ENCODE assay signal across 25 cellular contexts in genomic region chr12:65643171-65643570, GRCh38.
"Had no signal": no experiment of that assay in that cellular context is flagged by ENCODE, and none has a peak within 500 bp of the region (broad histone marks: within the 10 kb centered on the region; RNA-seq: fewer than 3 reads in every experiment).

No MANE protein-coding gene starts in this region.

- H3K36me3 ChIP-seq: colonic mucosa, left ventricle myocardium inferior, prostate gland, right atrium auricular region, tibial artery had no signal

- H2AFZ ChIP-seq: hepatocyte had no signal

- ATAC-seq: activated CD8-positive, alpha-beta T cell treated with anti-CD3 and anti-CD28 coated beads, Interleukin-2, amount 10 ng/mL, durations not matched to agents 7 days and 5 days; natural killer cell; stimulated activated naive CD8-positive, alpha-beta T cell treated with anti-CD3 and anti-CD28 coated beads, Interleukin-15, amount 100 ng/mL, for 72 hours had no signal

- DNase-seq: activated CD4-positive, alpha-beta T cell treated with anti-CD3 and anti-CD28 coated beads, Interleukin-2, amount 10 ng/mL, durations not matched to agents 24 days and 14 days; activated CD4-positive, CD25-positive, alpha-beta regulatory T cell; activated CD8-positive, alpha-beta T cell treated with anti-CD3 and anti-CD28 coated beads, Interleukin-2, amount 10 ng/mL, durations not matched to agents 7 days and 5 days; activated gamma-delta T cell treated with Interleukin-2 at 50 U/mL for 16 hours; anterior cingulate cortex; colonic mucosa; endodermal cell; glutamatergic neuron; immature natural killer cell; kidney glomerular epithelial cell; left ventricle myocardium inferior; midbrain; natural killer cell; stimulated activated CD4-positive, alpha-beta T cell treated with anti-CD3 and anti-CD28 coated beads, Interleukin-12 subunit alpha, Interleukin-12 subunit beta, amount 100 ng/mL, for 4 hours; stimulated activated CD4-positive, alpha-beta T cell treated with anti-CD3 and anti-CD28 coated beads, Interleukin-4, amount 100 ng/mL, for 4 hours; stimulated activated naive CD8-positive, alpha-beta T cell treated with anti-CD3 and anti-CD28 coated beads, Interleukin-15, amount 100 ng/mL, for 72 hours; T-helper 2 cell; tibial artery had no signal

- H3K9me3 ChIP-seq: colonic mucosa, left ventricle myocardium inferior, prostate gland, right atrium auricular region, tibial artery had no signal

- H3K9me3 Mint-ChIP-seq: activated naive CD4-positive, alpha-beta T cell treated with anti-CD3 and anti-CD28 coated beads, Interleukin-2, amount 50 U/mL, for 24 hours; activated T-helper 1 cell treated with anti-CD3 and anti-CD28 coated beads, Interleukin-12 subunit alpha, Interleukin-12 subunit beta, Interleukin-2, Interleukin-4 antibody, amounts not matched to agents 30 ng/mL and 10 ng/mL and 1 ng/mL, durations not matched to agents 14 hours and 24 hours and 36 hours; brain; endodermal cell; immature natural killer cell; natural killer cell had no signal

- H3K4me3 Mint-ChIP-seq: activated CD4-positive, alpha-beta T cell treated with anti-CD3 and anti-CD28 coated beads, Interleukin-2, amount 10 ng/mL, durations not matched to agents 24 days and 14 days; activated CD8-positive, alpha-beta T cell treated with anti-CD3 and anti-CD28 coated beads, Interleukin-2, amount 10 ng/mL, durations not matched to agents 7 days and 5 days; activated naive CD4-positive, alpha-beta T cell treated with anti-CD3 and anti-CD28 coated beads, Interleukin-2, amount 50 U/mL, for 24 hours; activated T-helper 1 cell treated with anti-CD3 and anti-CD28 coated beads, Interleukin-12 subunit alpha, Interleukin-12 subunit beta, Interleukin-2, Interleukin-4 antibody, amounts not matched to agents 30 ng/mL and 10 ng/mL and 1 ng/mL, durations not matched to agents 14 hours and 24 hours and 36 hours; brain; endodermal cell; immature natural killer cell; natural killer cell; stimulated activated naive CD8-positive, alpha-beta T cell treated with anti-CD3 and anti-CD28 coated beads, Interleukin-15, amount 100 ng/mL, for 72 hours had no signal

- FAIRE-seq: frontal cortex had no signal

- H3K27me3 Mint-ChIP-seq: activated naive CD4-positive, alpha-beta T cell treated with anti-CD3 and anti-CD28 coated beads, Interleukin-2, amount 50 U/mL, for 24 hours had no signal

- H3K4me3 ChIP-seq: colonic mucosa, hepatocyte, left ventricle myocardium inferior, prostate gland, right atrium auricular region, tibial artery had no signal

- H3K36me3 Mint-ChIP-seq: activated naive CD4-positive, alpha-beta T cell treated with anti-CD3 and anti-CD28 coated beads, Interleukin-2, amount 50 U/mL, for 24 hours; brain; immature natural killer cell; natural killer cell had no signal

- H3K79me2 ChIP-seq: hepatocyte had no signal

- H3K4me1 ChIP-seq: colonic mucosa, left ventricle myocardium inferior, prostate gland, right atrium auricular region, tibial artery had no signal

- H3K27ac ChIP-seq: colonic mucosa, hepatocyte, left ventricle myocardium inferior, prostate gland, right atrium auricular region, tibial artery had no signal

- H3K4me2 ChIP-seq: hepatocyte had no signal

- H3K4me1 Mint-ChIP-seq: activated CD4-positive, alpha-beta T cell treated with anti-CD3 and anti-CD28 coated beads, Interleukin-2, amount 10 ng/mL, durations not matched to agents 24 days and 14 days; activated naive CD4-positive, alpha-beta T cell treated with anti-CD3 and anti-CD28 coated beads, Interleukin-2, amount 50 U/mL, for 24 hours; immature natural killer cell; natural killer cell; stimulated activated naive CD8-positive, alpha-beta T cell treated with anti-CD3 and anti-CD28 coated beads, Interleukin-15, amount 100 ng/mL, for 72 hours had no signal

- H3K27me3 ChIP-seq: colonic mucosa, hepatocyte, right atrium auricular region, tibial artery had no signal

- H3K27ac Mint-ChIP-seq: activated CD4-positive, alpha-beta T cell treated with anti-CD3 and anti-CD28 coated beads, Interleukin-2, amount 10 ng/mL, durations not matched to agents 24 days and 14 days; activated CD8-positive, alpha-beta T cell treated with anti-CD3 and anti-CD28 coated beads, Interleukin-2, amount 10 ng/mL, durations not matched to agents 7 days and 5 days; activated naive CD4-positive, alpha-beta T cell treated with anti-CD3 and anti-CD28 coated beads, Interleukin-2, amount 50 U/mL, for 24 hours; activated T-helper 1 cell treated with anti-CD3 and anti-CD28 coated beads, Interleukin-12 subunit alpha, Interleukin-12 subunit beta, Interleukin-2, Interleukin-4 antibody, amounts not matched to agents 30 ng/mL and 10 ng/mL and 1 ng/mL, durations not matched to agents 14 hours and 24 hours and 36 hours; brain; endodermal cell; immature natural killer cell; natural killer cell; stimulated activated naive CD8-positive, alpha-beta T cell treated with anti-CD3 and anti-CD28 coated beads, Interleukin-15, amount 100 ng/mL, for 72 hours had no signal
